1 cellular context compared by ENCODE assay signal in the genomic region with DNA sequence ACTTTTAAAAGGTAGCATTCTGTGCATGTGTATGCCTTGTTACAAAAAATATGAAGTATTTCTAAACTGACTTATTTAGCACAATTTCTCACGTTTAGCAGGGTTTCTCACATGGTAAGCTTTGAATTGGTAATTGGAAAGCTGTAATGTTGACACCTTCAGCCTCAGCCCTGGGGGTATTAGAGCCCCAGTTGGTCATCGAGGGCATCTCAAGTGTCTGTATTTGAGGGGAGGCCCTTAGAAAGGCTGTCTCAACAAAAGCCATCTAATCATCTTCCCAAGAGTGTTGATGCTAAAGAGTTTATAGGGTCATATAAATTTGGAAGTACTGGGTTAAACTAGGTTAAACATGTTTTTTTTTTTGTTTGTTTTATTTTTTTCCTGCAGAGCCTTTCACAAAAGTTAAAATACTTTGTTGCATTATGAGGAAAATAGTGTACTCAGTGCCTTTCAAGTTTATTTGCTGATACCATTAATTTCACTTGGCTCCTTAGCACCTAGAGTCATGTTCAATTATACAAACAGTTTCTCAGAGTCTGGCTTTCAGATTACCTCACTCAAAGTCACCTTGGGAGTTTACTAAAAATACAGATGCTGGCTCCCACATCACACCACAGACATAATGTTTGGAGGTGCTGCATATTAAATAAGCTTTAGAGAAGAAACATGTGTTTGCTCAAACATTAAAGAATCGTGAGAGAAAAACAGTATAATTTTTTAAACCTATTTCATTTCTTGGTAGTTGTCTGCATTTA.
TF ChIP-seq lines count a peak whose summit lies in the region.

No MANE protein-coding gene starts in this region.

TF ChIP-seq in HEK293, 187 proteins besides CTCF, POLR2A, EP300 and RAD21 (continued from another document):
- TF ChIP-seq, protein P1, sequence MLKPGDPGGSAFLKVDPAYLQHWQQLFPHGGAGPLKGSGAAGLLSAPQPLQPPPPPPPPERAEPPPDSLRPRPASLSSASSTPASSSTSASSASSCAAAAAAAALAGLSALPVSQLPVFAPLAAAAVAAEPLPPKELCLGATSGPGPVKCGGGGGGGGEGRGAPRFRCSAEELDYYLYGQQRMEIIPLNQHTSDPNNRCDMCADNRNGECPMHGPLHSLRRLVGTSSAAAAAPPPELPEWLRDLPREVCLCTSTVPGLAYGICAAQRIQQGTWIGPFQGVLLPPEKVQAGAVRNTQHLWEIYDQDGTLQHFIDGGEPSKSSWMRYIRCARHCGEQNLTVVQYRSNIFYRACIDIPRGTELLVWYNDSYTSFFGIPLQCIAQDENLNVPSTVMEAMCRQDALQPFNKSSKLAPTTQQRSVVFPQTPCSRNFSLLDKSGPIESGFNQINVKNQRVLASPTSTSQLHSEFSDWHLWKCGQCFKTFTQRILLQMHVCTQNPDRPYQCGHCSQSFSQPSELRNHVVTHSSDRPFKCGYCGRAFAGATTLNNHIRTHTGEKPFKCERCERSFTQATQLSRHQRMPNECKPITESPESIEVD (tag by site-specific recombination; IDR thresholded peaks at IDR 0.05), result peak; percentile 99
- TF ChIP-seq, protein P2, sequence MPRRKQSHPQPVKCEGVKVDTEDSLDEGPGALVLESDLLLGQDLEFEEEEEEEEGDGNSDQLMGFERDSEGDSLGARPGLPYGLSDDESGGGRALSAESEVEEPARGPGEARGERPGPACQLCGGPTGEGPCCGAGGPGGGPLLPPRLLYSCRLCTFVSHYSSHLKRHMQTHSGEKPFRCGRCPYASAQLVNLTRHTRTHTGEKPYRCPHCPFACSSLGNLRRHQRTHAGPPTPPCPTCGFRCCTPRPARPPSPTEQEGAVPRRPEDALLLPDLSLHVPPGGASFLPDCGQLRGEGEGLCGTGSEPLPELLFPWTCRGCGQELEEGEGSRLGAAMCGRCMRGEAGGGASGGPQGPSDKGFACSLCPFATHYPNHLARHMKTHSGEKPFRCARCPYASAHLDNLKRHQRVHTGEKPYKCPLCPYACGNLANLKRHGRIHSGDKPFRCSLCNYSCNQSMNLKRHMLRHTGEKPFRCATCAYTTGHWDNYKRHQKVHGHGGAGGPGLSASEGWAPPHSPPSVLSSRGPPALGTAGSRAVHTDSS (tag by site-specific recombination; IDR thresholded peaks at IDR 0.05), result no peak
- peak; percentile 79 for TF ChIP-seq GLIS1 (tag by site-specific recombination; IDR thresholded peaks at IDR 0.05)
- TF ChIP-seq, protein P3, sequence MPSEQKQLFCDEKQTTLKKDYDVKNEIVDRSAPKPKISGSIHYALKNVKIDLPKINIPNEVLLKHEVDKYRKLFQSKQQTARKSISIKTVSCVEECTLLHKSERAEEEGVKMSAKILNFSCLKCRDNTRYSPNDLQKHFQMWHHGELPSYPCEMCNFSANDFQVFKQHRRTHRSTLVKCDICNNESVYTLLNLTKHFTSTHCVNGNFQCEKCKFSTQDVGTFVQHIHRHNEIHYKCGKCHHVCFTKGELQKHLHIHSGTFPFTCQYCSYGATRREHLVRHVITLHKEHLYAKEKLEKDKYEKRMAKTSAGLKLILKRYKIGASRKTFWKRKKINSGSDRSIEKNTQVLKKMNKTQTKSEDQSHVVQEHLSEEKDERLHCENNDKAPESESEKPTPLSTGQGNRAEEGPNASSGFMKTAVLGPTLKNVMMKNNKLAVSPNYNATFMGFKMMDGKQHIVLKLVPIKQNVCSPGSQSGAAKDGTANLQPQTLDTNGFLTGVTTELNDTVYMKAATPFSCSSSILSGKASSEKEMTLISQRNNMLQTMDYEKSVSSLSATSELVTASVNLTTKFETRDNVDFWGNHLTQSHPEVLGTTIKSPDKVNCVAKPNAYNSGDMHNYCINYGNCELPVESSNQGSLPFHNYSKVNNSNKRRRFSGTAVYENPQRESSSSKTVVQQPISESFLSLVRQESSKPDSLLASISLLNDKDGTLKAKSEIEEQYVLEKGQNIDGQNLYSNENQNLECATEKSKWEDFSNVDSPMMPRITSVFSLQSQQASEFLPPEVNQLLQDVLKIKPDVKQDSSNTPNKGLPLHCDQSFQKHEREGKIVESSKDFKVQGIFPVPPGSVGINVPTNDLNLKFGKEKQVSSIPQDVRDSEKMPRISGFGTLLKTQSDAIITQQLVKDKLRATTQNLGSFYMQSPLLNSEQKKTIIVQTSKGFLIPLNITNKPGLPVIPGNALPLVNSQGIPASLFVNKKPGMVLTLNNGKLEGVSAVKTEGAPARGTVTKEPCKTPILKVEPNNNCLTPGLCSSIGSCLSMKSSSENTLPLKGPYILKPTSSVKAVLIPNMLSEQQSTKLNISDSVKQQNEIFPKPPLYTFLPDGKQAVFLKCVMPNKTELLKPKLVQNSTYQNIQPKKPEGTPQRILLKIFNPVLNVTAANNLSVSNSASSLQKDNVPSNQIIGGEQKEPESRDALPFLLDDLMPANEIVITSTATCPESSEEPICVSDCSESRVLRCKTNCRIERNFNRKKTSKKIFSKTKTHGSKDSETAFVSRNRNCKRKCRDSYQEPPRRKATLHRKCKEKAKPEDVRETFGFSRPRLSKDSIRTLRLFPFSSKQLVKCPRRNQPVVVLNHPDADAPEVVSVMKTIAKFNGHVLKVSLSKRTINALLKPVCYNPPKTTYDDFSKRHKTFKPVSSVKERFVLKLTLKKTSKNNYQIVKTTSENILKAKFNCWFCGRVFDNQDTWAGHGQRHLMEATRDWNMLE (tag by site-specific recombination; conservative IDR thresholded peaks at IDR 0.05; ENCODE audit: low read depth), result no peak
- TF ChIP-seq ZNF274 (IDR thresholded peaks at IDR 0.05; ENCODE audit: low read length), result no peak
- TF ChIP-seq ZNF274 (tag by site-specific recombination; IDR thresholded peaks at IDR 0.05; ENCODE audit: borderline replicate concordance), result no peak
- no peak for TF ChIP-seq ZNF394 (tag by site-specific recombination; IDR thresholded peaks at IDR 0.05; ENCODE audit: borderline replicate concordance)
- peak; percentile 56; the same call in 1 of the 2 replicates for TF ChIP-seq TCF7L2 (IDR thresholded peaks at IDR 0.05; ENCODE audit: borderline replicate concordance, low read depth, low read length)
